ENCODE assay signal across 7 cellular contexts in the genomic region with DNA sequence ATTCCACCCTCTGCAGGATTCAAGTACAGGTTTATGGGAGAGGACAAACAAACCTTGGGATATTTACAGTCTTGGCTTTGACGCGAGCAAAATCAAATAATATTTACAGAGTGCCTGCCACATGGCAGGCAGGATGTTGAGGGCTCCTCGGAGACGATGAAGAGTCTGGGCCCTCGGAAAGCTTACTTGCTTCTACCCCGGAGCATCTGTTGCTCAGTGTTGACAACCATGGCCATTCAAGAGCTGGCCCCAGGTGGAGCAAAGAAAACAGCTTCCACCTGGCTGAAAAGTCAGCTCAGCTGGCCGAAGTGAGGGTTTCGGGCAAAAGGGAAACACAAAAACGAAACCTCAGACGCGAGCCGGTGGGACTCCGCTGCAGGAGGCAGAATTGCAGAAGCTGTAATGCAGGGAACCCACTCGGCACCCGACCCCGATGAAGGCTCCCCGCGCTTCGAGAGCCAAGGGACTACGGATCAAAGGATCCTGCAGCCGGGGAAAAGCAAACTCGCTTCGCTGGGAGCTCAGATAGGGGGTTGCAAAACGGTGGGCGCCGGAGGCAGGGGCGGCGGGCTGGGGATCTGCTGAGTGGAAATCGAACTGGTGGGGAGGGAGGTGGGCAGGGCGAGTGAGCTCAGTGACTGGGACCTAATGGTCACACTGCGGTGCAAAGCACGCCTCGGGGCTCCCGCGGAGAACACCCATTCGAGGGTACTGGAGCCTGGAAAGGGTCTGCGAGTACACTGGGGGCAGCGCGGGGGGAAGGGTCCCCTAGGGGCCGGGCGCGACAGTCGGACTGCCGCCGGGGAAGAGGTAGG. TPM values are rescaled to one million over a fixed set of nuclear protein-coding genes. Genes with fewer than 3 reads are reported as not detected.
DNase-seq lines count a peak whose midpoint lies in the region; ATAC-seq and TF ChIP-seq lines count a peak whose summit lies in the region.

No MANE protein-coding gene starts in this region.

- intact Hi-C loops in thyroid gland (cut with DNase I) = no loop called here

- 3% methylated on average over 27 to 29 of the region's 45 CpGs for WGBS in thyroid gland, 2 donors

- H3K27me3 Mint-ChIP-seq in activated T-cell treated with anti-CD3 and anti-CD28 coated beads, Interleukin-2, amount 50 U/mL, for 72 hours (ENCODE audit: low read depth) = no peaks in the 10 kb centered on the region
- H3K27me3 Mint-ChIP-seq in nephron (ENCODE audit: low read depth) = peaks cover 15% of the 10 kb centered on the region

- no peaks in the 10 kb centered on the region for H3K36me3 ChIP-seq in thyroid gland

- H3K4me3 ChIP-seq in fibroblast of mammary gland (ENCODE audit: control insufficient read depth, low read depth, low read length) = peak overlapping the region; percentile 50
- peak overlapping the region; percentile 68 to 92 (median 68) for H3K4me3 ChIP-seq in thyroid gland (replicated peaks in 1 of 3)

- peaks cover 23 to 28% of the 10 kb centered on the region in 2 donors for H3K36me3 Mint-ChIP-seq in activated T-cell treated with anti-CD3 and anti-CD28 coated beads, Interleukin-2, amount 50 U/mL, for 72 hours (ENCODE audit: insufficient read depth in 2 of 2)
- H3K36me3 Mint-ChIP-seq in nephron (ENCODE audit: low read depth) = peaks cover 14% of the 10 kb centered on the region

- peak overlapping the region; percentile 92 for H3K27ac Mint-ChIP-seq in activated T-cell treated with anti-CD3 and anti-CD28 coated beads, Interleukin-2, amount 50 U/mL, for 72 hours
- H3K27ac Mint-ChIP-seq in nephron = peak overlapping the region; percentile 56 to 85 (median 59)

- H3K4me1 ChIP-seq in thyroid gland = peaks cover 34 to 40% of the 10 kb centered on the region in 2 donors

- H3K4me1 Mint-ChIP-seq in activated T-cell treated with anti-CD3 and anti-CD28 coated beads, Interleukin-2, amount 50 U/mL, for 72 hours (ENCODE audit: low read depth) = peaks cover 62% of the 10 kb centered on the region
- H3K4me1 Mint-ChIP-seq in nephron = peaks cover 31% of the 10 kb centered on the region

- TF ChIP-seq CTCF in fibroblast of mammary gland (conservative IDR thresholded peaks at IDR 0.05; ENCODE audit: control insufficient read depth, insufficient read depth, low read depth, low read length) (no peak), nephron (IDR thresholded peaks at IDR 0.05; ENCODE audit: unreplicated experiment in 3 of 3) (no peak), thyroid gland (IDR thresholded peaks at IDR 0.05) (no peak)

- H3K27me3 ChIP-seq in thyroid gland = no peaks in the 10 kb centered on the region

- H3K4me3 Mint-ChIP-seq in activated T-cell treated with anti-CD3 and anti-CD28 coated beads, Interleukin-2, amount 50 U/mL, for 72 hours = peak overlapping the region; percentile 89 to 93
- peak overlapping the region; percentile 91 to 93 (median 92) for H3K4me3 Mint-ChIP-seq in nephron

- ATAC-seq in GM18511 (IDR thresholded peaks at IDR 0.05; ENCODE audit: unreplicated experiment) (peak; percentile 25), HG02759 (IDR thresholded peaks at IDR 0.05; ENCODE audit: unreplicated experiment) (peak; percentile 23)
- peak; percentile 7 to 14 for ATAC-seq in activated T-cell treated with anti-CD3 and anti-CD28 coated beads, Interleukin-2, amount 50 U/mL, for 72 hours (replicated peaks in 1 of 2)

- H3K9me3 Mint-ChIP-seq in activated T-cell treated with anti-CD3 and anti-CD28 coated beads, Interleukin-2, amount 50 U/mL, for 72 hours = peaks cover 6 to 9% of the 10 kb centered on the region in 2 donors
- H3K9me3 Mint-ChIP-seq in nephron = peaks cover 11% of the 10 kb centered on the region

- peak in 1 of 2 donors; percentile 17 for TF ChIP-seq POLR2A in thyroid gland (IDR thresholded peaks at IDR 0.05)

- no peaks in the 10 kb centered on the region for H3K9me3 ChIP-seq in thyroid gland

- peak overlapping the region; percentile 72 to 88 (median 79) for H3K27ac ChIP-seq in thyroid gland

- peak; percentile 11 to 75 for DNase-seq in NCI-H526 (lab: John Stamatoyannopoulos, UW)
- peak; percentile 45 to 46 for DNase-seq in activated T-cell treated with anti-CD3 and anti-CD28 coated beads, Interleukin-2, amount 50 U/mL, for 72 hours
- no peak for DNase-seq in fibroblast of mammary gland (ENCODE audit: low read depth)
- DNase-seq in thyroid gland = peak; percentile 68 to 70

RNA-seq across cellular contexts. Expression of a gene that starts 0.8 kb away (rescaled TPM):
- 10 to 100 TPM; 51.7 to 55.9 TPM for total RNA-seq in activated T-cell treated with anti-CD3 and anti-CD28 coated beads, Interleukin-2, amount 50 U/mL, for 72 hours
- 100 to 1,000 TPM; 191 to 274 (median 245) TPM for total RNA-seq in thyroid gland
